In the genomic region with DNA sequence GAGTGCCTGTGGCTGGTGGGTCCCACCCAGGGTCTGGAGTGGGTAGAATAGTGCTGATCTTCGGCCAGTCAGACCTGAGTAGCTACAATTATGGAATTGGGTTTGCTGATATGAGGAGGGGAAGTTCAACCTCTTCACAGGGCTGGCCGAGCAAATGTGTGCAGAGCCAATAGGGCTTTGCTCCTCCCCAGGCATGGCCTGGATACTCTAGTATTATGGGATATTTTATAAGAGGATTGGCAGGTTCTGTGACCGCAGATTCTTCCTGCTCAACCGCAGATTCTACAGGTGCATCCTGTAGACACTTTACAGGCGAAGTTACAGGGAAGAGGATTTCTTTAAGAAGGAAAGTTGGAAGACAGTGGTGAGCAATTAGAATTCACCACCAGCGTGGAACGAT, we compare ENCODE assay signal across 1 cellular context.
TF ChIP-seq lines count a peak whose summit lies in the region.

No MANE protein-coding gene starts in this region.

TF ChIP-seq in HepG2, 621 proteins besides CTCF, POLR2A, EP300 and RAD21:
- TF ChIP-seq, protein P1, sequence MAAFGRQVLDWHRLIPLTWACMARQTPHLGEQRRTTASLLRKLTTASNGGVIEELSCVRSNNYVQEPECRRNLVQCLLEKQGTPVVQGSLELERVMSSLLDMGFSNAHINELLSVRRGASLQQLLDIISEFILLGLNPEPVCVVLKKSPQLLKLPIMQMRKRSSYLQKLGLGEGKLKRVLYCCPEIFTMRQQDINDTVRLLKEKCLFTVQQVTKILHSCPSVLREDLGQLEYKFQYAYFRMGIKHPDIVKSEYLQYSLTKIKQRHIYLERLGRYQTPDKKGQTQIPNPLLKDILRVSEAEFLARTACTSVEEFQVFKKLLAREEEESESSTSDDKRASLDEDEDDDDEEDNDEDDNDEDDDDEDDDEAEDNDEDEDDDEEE (CRISPR knock-in tag; IDR thresholded peaks at IDR 0.05): no peak
